Comparison of ENCODE assay signal across 8 cellular contexts in the genomic region with DNA sequence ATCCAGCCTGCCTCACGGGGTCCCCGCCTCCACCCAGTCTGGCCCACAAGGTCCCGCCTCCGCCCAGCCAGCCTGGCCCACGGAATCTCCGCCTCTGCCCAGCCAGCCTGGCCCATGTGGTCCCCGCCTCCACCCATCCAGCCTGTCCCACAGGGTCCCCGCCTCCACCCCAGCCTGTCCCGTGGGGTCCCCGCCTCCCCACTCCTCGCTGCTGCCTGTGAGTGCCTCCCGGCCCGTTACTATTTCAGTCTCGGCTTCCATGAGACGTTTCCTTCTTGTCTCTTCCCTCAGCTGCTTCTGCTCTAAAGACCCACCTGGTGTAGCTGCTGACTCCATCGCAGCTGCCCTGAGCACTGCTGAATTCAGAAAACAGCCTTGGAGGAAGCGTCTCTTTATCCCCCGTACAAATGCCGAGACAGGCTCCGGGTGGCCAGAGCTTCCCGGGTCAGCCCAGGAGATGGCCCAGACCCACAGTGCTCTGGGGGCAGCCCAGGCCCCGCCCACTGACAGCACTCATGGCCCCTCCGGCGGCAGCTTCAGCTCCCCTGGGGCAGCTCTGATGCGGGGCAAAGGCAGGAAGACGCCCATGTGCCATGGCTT.
DNase-seq lines count a peak whose midpoint lies in the region; ATAC-seq, FAIRE-seq and TF ChIP-seq lines count a peak whose summit lies in the region.

No MANE protein-coding gene starts in this region.

- H3K27ac ChIP-seq in thyroid gland: no peak overlapping the region

- H3K4me3 ChIP-seq in thyroid gland (replicated peaks in 1 of 3): no peak overlapping the region

- intact Hi-C loops in thyroid gland (cut with DNase I): no loop called here

- 50 to 53% methylated on average over 22 to 23 of the region's 26 CpGs for WGBS in thyroid gland, 2 donors

- peaks cover 5 to 10% of the 10 kb centered on the region in 2 donors for H3K4me1 ChIP-seq in thyroid gland

- H3K9me3 ChIP-seq in thyroid gland: no peaks in the 10 kb centered on the region

- DNase-seq in CMK (ENCODE audit: low read depth) (peak; percentile 43), frontal cortex (ENCODE audit: low spot score in 2 of 2) (peak; percentile 54 to 65), thyroid gland (peak; percentile 41 to 48), OCI-M2 (lab: John Stamatoyannopoulos, UW; ENCODE audit: unreplicated experiment) (no peak)
- no peak for DNase-seq in NK-92 treated with Interleukin-12 subunit alpha and Interleukin-12 subunit beta, amount 100 ng/mL, for 24 hours (lab: John Stamatoyannopoulos, UW)
- no peak for DNase-seq in activated CD4-positive, alpha-beta T cell treated with anti-CD3 and anti-CD28 coated beads for 1 hour

- H3K27me3 ChIP-seq in thyroid gland: no peaks in the 10 kb centered on the region

- no peak for TF ChIP-seq CTCF in thyroid gland (IDR thresholded peaks at IDR 0.05)

- FAIRE-seq in frontal cortex (lab: Jason Lieb, UNC): no peak

- H3K36me3 ChIP-seq in thyroid gland: peaks cover 0 to 9% of the 10 kb centered on the region in 2 donors

- peak; percentile 63 for ATAC-seq in GM19452 (IDR thresholded peaks at IDR 0.05; ENCODE audit: unreplicated experiment)
- ATAC-seq in HG03520 (IDR thresholded peaks at IDR 0.05; ENCODE audit: unreplicated experiment): peak; percentile 64

- TF ChIP-seq POLR2A in thyroid gland (IDR thresholded peaks at IDR 0.05): no peak

Comparison
In these comparisons a context has a peak if more than half of its experiments do, and no peak if none do; other contexts are left out.
1. DNase-seq: peak in CMK (single experiment), frontal cortex (2 of 2) and thyroid gland (2 of 2); none in NK-92 treated with Interleukin-12 subunit alpha and Interleukin-12 subunit beta, amount 100 ng/mL, for 24 hours (single experiment), activated CD4-positive, alpha-beta T cell treated with anti-CD3 and anti-CD28 coated beads for 1 hour (single experiment) and OCI-M2 (single experiment).